1 cellular context compared by ENCODE assay signal in the genomic region with DNA sequence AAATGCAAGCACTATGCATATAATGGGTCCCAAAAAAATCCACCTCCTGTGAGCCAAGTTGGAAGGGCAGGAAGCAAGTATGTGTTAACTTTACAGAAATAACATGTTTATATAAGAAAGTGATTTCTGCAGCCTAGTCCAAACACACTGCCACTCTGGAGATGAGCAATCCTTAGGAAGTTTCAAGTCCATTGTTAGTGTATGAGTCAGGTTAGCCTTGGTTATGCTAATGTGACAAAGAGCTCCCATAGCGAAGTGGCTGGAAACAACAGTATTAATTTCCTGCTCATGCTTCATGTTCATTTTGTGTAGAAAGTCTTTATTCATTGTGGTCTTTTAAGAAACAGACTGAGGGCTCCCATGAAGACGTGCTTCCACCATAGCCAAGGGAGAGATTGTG.
TF ChIP-seq lines count a peak whose summit lies in the region.

No MANE protein-coding gene starts in this region.

TF ChIP-seq in WTC11, 78 proteins besides CTCF, POLR2A, EP300 and RAD21 (continued from another document):
- TF ChIP-seq GTF2I (CRISPR knock-in tag; conservative IDR thresholded peaks at IDR 0.05) (no peak), SOX15 (CRISPR knock-in tag; IDR thresholded peaks at IDR 0.05) (no peak), CDX4 (CRISPR knock-in tag; IDR thresholded peaks at IDR 0.05; ENCODE audit: borderline replicate concordance) (no peak), EMX1 (CRISPR knock-in tag; IDR thresholded peaks at IDR 0.05) (no peak), RELA (CRISPR knock-in tag; IDR thresholded peaks at IDR 0.05; ENCODE audit: borderline replicate concordance) (no peak), GRHL2 (CRISPR knock-in tag; IDR thresholded peaks at IDR 0.05; ENCODE audit: insufficient replicate concordance, severe bottlenecking) (no peak), ZNF317 (CRISPR knock-in tag; IDR thresholded peaks at IDR 0.05; ENCODE audit: borderline replicate concordance, low read depth) (no peak), ZBTB43 (CRISPR knock-in tag; IDR thresholded peaks at IDR 0.05) (no peak)
- TF ChIP-seq, protein P1, sequence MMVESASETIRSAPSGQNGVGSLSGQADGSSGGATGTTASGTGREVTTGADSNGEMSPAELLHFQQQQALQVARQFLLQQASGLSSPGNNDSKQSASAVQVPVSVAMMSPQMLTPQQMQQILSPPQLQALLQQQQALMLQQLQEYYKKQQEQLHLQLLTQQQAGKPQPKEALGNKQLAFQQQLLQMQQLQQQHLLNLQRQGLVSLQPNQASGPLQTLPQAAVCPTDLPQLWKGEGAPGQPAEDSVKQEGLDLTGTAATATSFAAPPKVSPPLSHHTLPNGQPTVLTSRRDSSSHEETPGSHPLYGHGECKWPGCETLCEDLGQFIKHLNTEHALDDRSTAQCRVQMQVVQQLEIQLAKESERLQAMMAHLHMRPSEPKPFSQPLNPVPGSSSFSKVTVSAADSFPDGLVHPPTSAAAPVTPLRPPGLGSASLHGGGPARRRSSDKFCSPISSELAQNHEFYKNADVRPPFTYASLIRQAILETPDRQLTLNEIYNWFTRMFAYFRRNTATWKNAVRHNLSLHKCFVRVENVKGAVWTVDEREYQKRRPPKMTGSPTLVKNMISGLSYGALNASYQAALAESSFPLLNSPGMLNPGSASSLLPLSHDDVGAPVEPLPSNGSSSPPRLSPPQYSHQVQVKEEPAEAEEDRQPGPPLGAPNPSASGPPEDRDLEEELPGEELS (CRISPR knock-in tag; IDR thresholded peaks at IDR 0.05) = no peak
